1 cellular context compared by ENCODE assay signal in genomic region chr17:30218689-30219266, GRCh38.
TF ChIP-seq lines count a peak whose summit lies in the region.

No MANE protein-coding gene starts in this region.

TF ChIP-seq in HEK293, 187 proteins besides CTCF, POLR2A, EP300 and RAD21 (continued from another document):
- TF ChIP-seq, protein P1, sequence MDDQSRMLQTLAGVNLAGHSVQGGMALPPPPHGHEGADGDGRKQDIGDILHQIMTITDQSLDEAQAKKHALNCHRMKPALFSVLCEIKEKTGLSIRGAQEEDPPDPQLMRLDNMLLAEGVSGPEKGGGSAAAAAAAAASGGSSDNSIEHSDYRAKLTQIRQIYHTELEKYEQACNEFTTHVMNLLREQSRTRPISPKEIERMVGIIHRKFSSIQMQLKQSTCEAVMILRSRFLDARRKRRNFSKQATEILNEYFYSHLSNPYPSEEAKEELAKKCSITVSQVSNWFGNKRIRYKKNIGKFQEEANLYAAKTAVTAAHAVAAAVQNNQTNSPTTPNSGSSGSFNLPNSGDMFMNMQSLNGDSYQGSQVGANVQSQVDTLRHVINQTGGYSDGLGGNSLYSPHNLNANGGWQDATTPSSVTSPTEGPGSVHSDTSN (CRISPR knock-in tag; IDR thresholded peaks at IDR 0.05): no peak
- TF ChIP-seq ZNF121 (tag by site-specific recombination; IDR thresholded peaks at IDR 0.05) (no peak), ZNF132 (tag by site-specific recombination; IDR thresholded peaks at IDR 0.05; ENCODE audit: borderline replicate concordance) (no peak)
